ENCODE assay signal across 1 cellular context in the genomic region with DNA sequence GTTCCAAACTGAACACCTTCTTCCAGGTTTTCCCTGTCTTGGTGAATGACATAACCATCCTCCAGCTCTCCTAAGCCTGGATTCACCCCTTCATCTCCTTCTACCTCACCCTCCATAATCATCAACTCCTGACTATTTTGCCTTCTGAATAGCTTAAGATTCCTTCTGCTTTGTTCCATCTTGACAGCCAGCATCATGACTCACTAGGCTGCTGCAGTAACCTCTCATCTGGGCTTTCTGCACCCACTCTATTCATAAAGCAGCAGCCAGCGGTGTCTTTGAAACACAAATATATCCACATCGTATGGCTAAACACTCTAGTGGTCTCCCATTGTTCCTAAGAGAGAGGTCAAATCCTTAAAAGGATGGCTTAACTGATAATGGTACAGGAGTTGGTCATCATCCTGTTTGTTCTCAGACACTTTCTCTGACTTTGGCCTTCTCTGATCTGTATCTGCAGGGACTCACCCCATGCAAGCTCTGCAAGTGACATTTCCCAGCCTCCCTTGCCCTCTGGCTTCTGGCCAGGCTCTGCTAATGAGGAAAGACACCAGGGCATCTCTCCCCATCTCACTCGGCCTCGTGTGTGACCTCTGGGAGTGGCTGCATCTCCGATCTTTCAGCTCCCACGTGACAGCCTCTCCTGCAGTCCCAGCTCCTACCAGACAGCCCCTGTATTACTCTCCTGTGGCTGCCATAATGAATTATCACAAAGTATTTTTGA.
TF ChIP-seq lines count a peak whose summit lies in the region.

No MANE protein-coding gene starts in this region.

TF ChIP-seq in K562, 482 proteins besides CTCF, POLR2A, EP300 and RAD21 (continued from another document and continues in another):
- TF ChIP-seq ZNF639 (CRISPR knock-in tag; conservative IDR thresholded peaks at IDR 0.05 in 1 of 2, IDR thresholded peaks at IDR 0.05 in 1 of 2) (peak in 1 of 2 experiments; percentile 25; a peak in 1 of 4 replicates), NR2C2 (CRISPR knock-in tag; IDR thresholded peaks at IDR 0.05) (no peak), NR2C2 (tag; IDR thresholded peaks at IDR 0.05) (peak; percentile 89), ATF3 (IDR thresholded peaks at IDR 0.05) (no peak), ATF3 (CRISPR knock-in tag; conservative IDR thresholded peaks at IDR 0.05) (0 out of 2 replicates have a peak, but pooled peaks have one; percentile 49), RCOR1 (IDR thresholded peaks at IDR 0.05; ENCODE audit: borderline replicate concordance in 1 of 2, low read depth in 2 of 2, low read length in 2 of 2) (peak in 1 of 2 experiments; percentile 92; a peak in 2 of 4 replicates), CXXC5 (CRISPR knock-in tag; IDR thresholded peaks at IDR 0.05) (peak; percentile 13; the same call in 1 of the 2 replicates), ZBTB9 (CRISPR knock-in tag; IDR thresholded peaks at IDR 0.05) (no peak), SOX6 (IDR thresholded peaks at IDR 0.05) (peak; percentile 76), TBP (optimal IDR thresholded peaks at IDR 0.05; ENCODE audit: low read depth, low read length) (peak; percentile 26), SPI1 (IDR thresholded peaks at IDR 0.05; ENCODE audit: borderline replicate concordance, low read depth, low read length) (no peak), MECOM (CRISPR knock-in tag; IDR thresholded peaks at IDR 0.05) (no peak), MCM3 (IDR thresholded peaks at IDR 0.05) (no peak), FOSL1 (tag; conservative IDR thresholded peaks at IDR 0.05) (peak; percentile 53), FOXM1 (IDR thresholded peaks at IDR 0.05; ENCODE audit: low read depth) (no peak), FOXM1 (CRISPR knock-in tag; IDR thresholded peaks at IDR 0.05; ENCODE audit: low read depth) (no peak), BDP1 (IDR thresholded peaks at IDR 0.05; ENCODE audit: insufficient read depth, insufficient read length) (no peak), NRF1 (conservative IDR thresholded peaks at IDR 0.05 in 1 of 2, IDR thresholded peaks at IDR 0.05 in 1 of 2) (peak in 1 of 2 experiments; percentile 24; a peak in 1 of 4 replicates), L3MBTL2 (IDR thresholded peaks at IDR 0.05) (peak; percentile 94), ZNF197 (CRISPR knock-in tag; IDR thresholded peaks at IDR 0.05; ENCODE audit: low read depth) (no peak), MEIS2 (IDR thresholded peaks at IDR 0.05; ENCODE audit: partially characterized antibody) (peak; percentile 51), ZNF212 (CRISPR knock-in tag; IDR thresholded peaks at IDR 0.05) (no peak), TAF1 (IDR thresholded peaks at IDR 0.05; ENCODE audit: control insufficient read depth, extremely low read depth, insufficient read depth, low read length, severe bottlenecking) (no peak), RREB1 (CRISPR knock-in tag; IDR thresholded peaks at IDR 0.05) (peak; percentile 60; the same call in 1 of the 2 replicates), USF2 (CRISPR knock-in tag; IDR thresholded peaks at IDR 0.05) (peak; percentile 88), NFIC (IDR thresholded peaks at IDR 0.05) (peak; percentile 92), CTBP1 (IDR thresholded peaks at IDR 0.05; ENCODE audit: borderline replicate concordance) (peak; percentile 97), SMARCA4 (IDR thresholded peaks at IDR 0.05) (peak; percentile 44; the same call in 1 of the 2 replicates)
- TF ChIP-seq, protein P1, sequence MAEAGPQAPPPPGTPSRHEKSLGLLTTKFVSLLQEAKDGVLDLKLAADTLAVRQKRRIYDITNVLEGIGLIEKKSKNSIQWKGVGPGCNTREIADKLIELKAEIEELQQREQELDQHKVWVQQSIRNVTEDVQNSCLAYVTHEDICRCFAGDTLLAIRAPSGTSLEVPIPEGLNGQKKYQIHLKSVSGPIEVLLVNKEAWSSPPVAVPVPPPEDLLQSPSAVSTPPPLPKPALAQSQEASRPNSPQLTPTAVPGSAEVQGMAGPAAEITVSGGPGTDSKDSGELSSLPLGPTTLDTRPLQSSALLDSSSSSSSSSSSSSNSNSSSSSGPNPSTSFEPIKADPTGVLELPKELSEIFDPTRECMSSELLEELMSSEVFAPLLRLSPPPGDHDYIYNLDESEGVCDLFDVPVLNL (CRISPR knock-in tag; IDR thresholded peaks at IDR 0.05; ENCODE audit: low read depth), result no peak
- TF ChIP-seq, protein P2, sequence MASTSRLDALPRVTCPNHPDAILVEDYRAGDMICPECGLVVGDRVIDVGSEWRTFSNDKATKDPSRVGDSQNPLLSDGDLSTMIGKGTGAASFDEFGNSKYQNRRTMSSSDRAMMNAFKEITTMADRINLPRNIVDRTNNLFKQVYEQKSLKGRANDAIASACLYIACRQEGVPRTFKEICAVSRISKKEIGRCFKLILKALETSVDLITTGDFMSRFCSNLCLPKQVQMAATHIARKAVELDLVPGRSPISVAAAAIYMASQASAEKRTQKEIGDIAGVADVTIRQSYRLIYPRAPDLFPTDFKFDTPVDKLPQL (IDR thresholded peaks at IDR 0.05; ENCODE audit: extremely low read depth, insufficient read length), result no peak
- TF ChIP-seq, protein P3, sequence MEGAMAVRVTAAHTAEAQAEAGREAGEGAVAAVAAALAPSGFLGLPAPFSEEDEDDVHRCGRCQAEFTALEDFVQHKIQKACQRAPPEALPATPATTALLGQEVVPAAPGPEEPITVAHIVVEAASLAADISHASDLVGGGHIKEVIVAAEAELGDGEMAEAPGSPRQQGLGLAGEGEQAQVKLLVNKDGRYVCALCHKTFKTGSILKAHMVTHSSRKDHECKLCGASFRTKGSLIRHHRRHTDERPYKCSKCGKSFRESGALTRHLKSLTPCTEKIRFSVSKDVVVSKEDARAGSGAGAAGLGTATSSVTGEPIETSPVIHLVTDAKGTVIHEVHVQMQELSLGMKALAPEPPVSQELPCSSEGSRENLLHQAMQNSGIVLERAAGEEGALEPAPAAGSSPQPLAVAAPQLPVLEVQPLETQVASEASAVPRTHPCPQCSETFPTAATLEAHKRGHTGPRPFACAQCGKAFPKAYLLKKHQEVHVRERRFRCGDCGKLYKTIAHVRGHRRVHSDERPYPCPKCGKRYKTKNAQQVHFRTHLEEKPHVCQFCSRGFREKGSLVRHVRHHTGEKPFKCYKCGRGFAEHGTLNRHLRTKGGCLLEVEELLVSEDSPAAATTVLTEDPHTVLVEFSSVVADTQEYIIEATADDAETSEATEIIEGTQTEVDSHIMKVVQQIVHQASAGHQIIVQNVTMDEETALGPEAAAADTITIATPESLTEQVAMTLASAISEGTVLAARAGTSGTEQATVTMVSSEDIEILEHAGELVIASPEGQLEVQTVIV (CRISPR knock-in tag; IDR thresholded peaks at IDR 0.05; ENCODE audit: borderline replicate concordance), result no peak
- TF ChIP-seq, protein P4, sequence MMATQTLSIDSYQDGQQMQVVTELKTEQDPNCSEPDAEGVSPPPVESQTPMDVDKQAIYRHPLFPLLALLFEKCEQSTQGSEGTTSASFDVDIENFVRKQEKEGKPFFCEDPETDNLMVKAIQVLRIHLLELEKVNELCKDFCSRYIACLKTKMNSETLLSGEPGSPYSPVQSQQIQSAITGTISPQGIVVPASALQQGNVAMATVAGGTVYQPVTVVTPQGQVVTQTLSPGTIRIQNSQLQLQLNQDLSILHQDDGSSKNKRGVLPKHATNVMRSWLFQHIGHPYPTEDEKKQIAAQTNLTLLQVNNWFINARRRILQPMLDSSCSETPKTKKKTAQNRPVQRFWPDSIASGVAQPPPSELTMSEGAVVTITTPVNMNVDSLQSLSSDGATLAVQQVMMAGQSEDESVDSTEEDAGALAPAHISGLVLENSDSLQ (IDR thresholded peaks at IDR 0.05), result peak; percentile 46
- TF ChIP-seq, protein P5, sequence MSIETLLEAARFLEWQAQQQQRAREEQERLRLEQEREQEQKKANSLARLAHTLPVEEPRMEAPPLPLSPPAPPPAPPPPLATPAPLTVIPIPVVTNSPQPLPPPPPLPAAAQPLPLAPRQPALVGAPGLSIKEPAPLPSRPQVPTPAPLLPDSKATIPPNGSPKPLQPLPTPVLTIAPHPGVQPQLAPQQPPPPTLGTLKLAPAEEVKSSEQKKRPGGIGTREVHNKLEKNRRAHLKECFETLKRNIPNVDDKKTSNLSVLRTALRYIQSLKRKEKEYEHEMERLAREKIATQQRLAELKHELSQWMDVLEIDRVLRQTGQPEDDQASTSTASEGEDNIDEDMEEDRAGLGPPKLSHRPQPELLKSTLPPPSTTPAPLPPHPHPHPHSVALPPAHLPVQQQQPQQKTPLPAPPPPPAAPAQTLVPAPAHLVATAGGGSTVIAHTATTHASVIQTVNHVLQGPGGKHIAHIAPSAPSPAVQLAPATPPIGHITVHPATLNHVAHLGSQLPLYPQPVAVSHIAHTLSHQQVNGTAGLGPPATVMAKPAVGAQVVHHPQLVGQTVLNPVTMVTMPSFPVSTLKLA (conservative IDR thresholded peaks at IDR 0.05), result 0 out of 4 replicates have a peak, but pooled peaks of 1 of the 2 experiments have one; percentile 36
